ENCODE assay signal across 29 cellular contexts in the genomic region with DNA sequence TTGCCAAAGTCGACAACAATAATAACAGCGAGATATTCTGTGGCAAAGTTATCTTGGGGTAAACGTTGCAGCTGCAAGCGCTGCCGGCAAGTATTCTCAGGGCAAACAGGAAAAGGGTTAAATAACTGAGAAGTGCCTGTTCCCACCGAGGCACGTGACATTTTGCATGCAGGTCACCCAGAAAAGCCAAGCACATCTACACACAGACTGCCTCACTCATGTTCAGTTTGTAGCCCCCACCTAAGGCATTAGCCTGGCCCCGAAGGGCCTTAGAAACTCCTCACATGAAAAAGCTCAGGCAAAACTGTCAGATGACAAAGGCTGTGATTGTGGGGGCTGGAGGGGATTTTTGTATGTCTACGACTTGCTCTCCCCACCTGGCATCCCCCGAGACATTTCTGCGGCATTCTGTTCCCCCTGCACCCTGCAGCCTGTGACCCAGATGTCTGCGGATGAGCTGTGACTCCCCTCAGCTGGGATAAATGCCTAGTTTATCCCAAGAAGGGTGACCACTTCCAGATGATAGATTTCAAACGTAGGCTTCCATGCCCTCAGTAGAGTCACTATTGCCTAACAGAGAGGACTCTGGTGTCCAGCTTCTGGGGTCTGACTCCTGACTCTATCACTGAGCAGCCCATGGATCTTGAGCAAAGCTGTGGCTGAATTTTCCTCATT.
DNase-seq lines count a peak whose midpoint lies in the region; ATAC-seq, FAIRE-seq and TF ChIP-seq lines count a peak whose summit lies in the region.
"Had no signal": no experiment of that assay in that cellular context is flagged by ENCODE, and none has a peak within 500 bp of the region (broad histone marks: within the 10 kb centered on the region; RNA-seq: fewer than 3 reads in every experiment).

No MANE protein-coding gene starts in this region.

- BruUV-seq in endothelial cell of umbilical vein (replicated peaks; lab: Mats Ljungman, UMichigan), result no TSS peak

- no peak for FAIRE-seq in endothelial cell of umbilical vein (lab: Jason Lieb, UNC)
- FAIRE-seq in kidney (lab: Jason Lieb, UNC), result no peak
- FAIRE-seq: HTR-8/SVneo, small intestine had no signal

- intact Hi-C loops in activated CD8-positive, alpha-beta T cell treated with anti-CD3 and anti-CD28 coated beads for 36 hours (cut with micrococcal nuclease), result no loop called here
- intact Hi-C loops in endothelial cell of umbilical vein (cut with micrococcal nuclease) (no loop called here), kidney (cut with DNase I) (no loop called here)

- H3K4me2 ChIP-seq in Loucy (ENCODE audit: low read depth, low read length, poor library complexity, severe bottlenecking), result peak overlapping the region; percentile 35
- no peak overlapping the region for H3K4me2 ChIP-seq in endothelial cell of umbilical vein (ENCODE audit: insufficient read depth, low read length)
- H3K4me2 ChIP-seq: KMS-11 had no signal

- dilution Hi-C loops in endothelial cell of umbilical vein (cut with MboI; ENCODE audit: extremely low pct_ligation_motif_present, low sequenced_read_pairs), result no loop called here

- TF ChIP-seq CTCF in activated CD8-positive, alpha-beta T cell treated with anti-CD3 and anti-CD28 coated beads for 36 hours (IDR thresholded peaks at IDR 0.05), result no peak
- TF ChIP-seq CTCF in Loucy (conservative IDR thresholded peaks at IDR 0.05; ENCODE audit: low read length) (no peak), endothelial cell of umbilical vein (IDR thresholded peaks at IDR 0.05; ENCODE audit: extremely low read depth in 1 of 2, insufficient read depth in 1 of 2, low read depth in 1 of 2, low read length in 2 of 2) (no peak), kidney (IDR thresholded peaks at IDR 0.05; ENCODE audit: borderline replicate concordance, extremely low read depth, insufficient read depth) (no peak)

- no peak for TF ChIP-seq POLR2A in endothelial cell of umbilical vein (IDR thresholded peaks at IDR 0.05; ENCODE audit: low read depth, low read length)

- H4K20me1 ChIP-seq in Loucy (ENCODE audit: insufficient read depth, low read length, poor library complexity, severe bottlenecking) (no peaks in the 10 kb centered on the region), endothelial cell of umbilical vein (replicated peaks; ENCODE audit: control insufficient read depth, extremely low read depth, insufficient read depth, low read length) (no peaks in the 10 kb centered on the region)

- H3K4me1 Mint-ChIP-seq in activated CD8-positive, alpha-beta T cell treated with anti-CD3 and anti-CD28 coated beads for 36 hours (ENCODE audit: low read depth), result no peaks in the 10 kb centered on the region
- no peaks in the 10 kb centered on the region for H3K4me1 Mint-ChIP-seq in activated CD8-positive, alpha-beta T cell treated with anti-CD3 and anti-CD28 coated beads, Interleukin-2, amount 10 ng/mL, durations not matched to agents 7 days and 5 days (ENCODE audit: low read depth)

- no peaks in the 10 kb centered on the region for H3K9me2 ChIP-seq in Loucy (replicated peaks; ENCODE audit: low read depth, low read length)

- peak; percentile 1 for DNase-seq in activated CD8-positive, alpha-beta T cell treated with anti-CD3 and anti-CD28 coated beads for 36 hours
- no peak for DNase-seq in activated CD8-positive, alpha-beta T cell treated with anti-CD3 and anti-CD28 coated beads, Interleukin-2, amount 10 ng/mL, durations not matched to agents 7 days and 5 days
- DNase-seq in endothelial cell of umbilical vein (ENCODE audit: low read depth, low spot score) (peak; percentile 11), NCI-H1417 treated with DMSO at 0.1 percent for 48 hours (lab: John Stamatoyannopoulos, UW) (no peak), kidney (no peak)
- DNase-seq in NK-92 treated with Interleukin-12 subunit alpha and Interleukin-12 subunit beta, amount 100 ng/mL, for 24 hours (lab: John Stamatoyannopoulos, UW), result no peak
- DNase-seq: activated B cell treated with CpG ODN at 0.5 μM for 24 hours; activated CD4-positive, alpha-beta T cell treated with anti-CD3 and anti-CD28 coated beads, Interleukin-2, amount 50 U/mL, for 4 hours; activated effector memory CD4-positive, alpha-beta T cell treated with Interleukin-2 at 50 U/mL for 16 hours; cerebellar nuclear complex; DMS53; GDM1; heart right ventricle; HFFc6; left colon; mesenchymal stem cell; NCI-H1048; NCI-H187; NCI-H526 treated with DMSO at 0.1 percent for 48 hours; occipital lobe; small intestine; stimulated activated CD4-positive, alpha-beta T cell treated with anti-CD3 and anti-CD28 coated beads, Interleukin-2, amount 100 ng/mL, for 24 hours; T-helper 9 cell had no signal

- H3K4me1 ChIP-seq in Loucy (ENCODE audit: insufficient read depth, low read length, poor library complexity, severe bottlenecking) (peaks cover 21% of the 10 kb centered on the region), endothelial cell of umbilical vein (ENCODE audit: control insufficient read depth, extremely low read depth, insufficient read depth, low read length) (peaks cover 8% of the 10 kb centered on the region), thymus (ENCODE audit: control insufficient read depth, insufficient read depth, low read length) (peaks cover 28% of the 10 kb centered on the region), kidney (ENCODE audit: control insufficient read depth in 1 of 2, insufficient read depth in 1 of 2, low read depth in 1 of 2, low read length in 2 of 2) (no peaks in the 10 kb centered on the region)
- H3K4me1 ChIP-seq: heart right ventricle had no signal

- no peaks in the 10 kb centered on the region for H3K9me1 ChIP-seq in endothelial cell of umbilical vein (replicated peaks; ENCODE audit: control insufficient read depth, extremely low read depth, insufficient read depth, low read length)

- no peak overlapping the region for H3K27ac Mint-ChIP-seq in activated CD8-positive, alpha-beta T cell treated with anti-CD3 and anti-CD28 coated beads for 36 hours
- H3K27ac Mint-ChIP-seq in activated CD8-positive, alpha-beta T cell treated with anti-CD3 and anti-CD28 coated beads, Interleukin-2, amount 10 ng/mL, durations not matched to agents 7 days and 5 days, result no peak overlapping the region
- H3K27ac Mint-ChIP-seq: activated B cell treated with CpG ODN at 0.5 μM for 24 hours, HFFc6 had no signal

- H3K36me3 Mint-ChIP-seq in activated CD8-positive, alpha-beta T cell treated with anti-CD3 and anti-CD28 coated beads for 36 hours (ENCODE audit: low read depth), result no peaks in the 10 kb centered on the region
- no peaks in the 10 kb centered on the region for H3K36me3 Mint-ChIP-seq in activated CD8-positive, alpha-beta T cell treated with anti-CD3 and anti-CD28 coated beads, Interleukin-2, amount 10 ng/mL, durations not matched to agents 7 days and 5 days (ENCODE audit: low read depth)

- H3K9ac ChIP-seq in Loucy (ENCODE audit: low read depth, low read length, poor library complexity, severe bottlenecking) (no peak overlapping the region), endothelial cell of umbilical vein (replicated peaks; ENCODE audit: extremely low read depth, insufficient read depth, low read length) (no peak overlapping the region), kidney (ENCODE audit: low read length in 2 of 2) (no peak overlapping the region)
- H3K9ac ChIP-seq: KMS-11 had no signal

- peaks cover 4% of the 10 kb centered on the region for H3K9me3 Mint-ChIP-seq in activated CD8-positive, alpha-beta T cell treated with anti-CD3 and anti-CD28 coated beads for 36 hours
- H3K9me3 Mint-ChIP-seq in activated CD8-positive, alpha-beta T cell treated with anti-CD3 and anti-CD28 coated beads, Interleukin-2, amount 10 ng/mL, durations not matched to agents 7 days and 5 days (ENCODE audit: insufficient read depth), result no peaks in the 10 kb centered on the region
- H3K9me3 Mint-ChIP-seq: HFFc6 had no signal

- CTCF ChIA-PET in activated CD8-positive, alpha-beta T cell treated with anti-CD3 and anti-CD28 coated beads for 36 hours (lab: Charles Lee), result no interaction called here
- CTCF ChIA-PET in activated CD8-positive, alpha-beta T cell treated with anti-CD3 and anti-CD28 coated beads, Interleukin-2, amount 10 ng/mL, durations not matched to agents 7 days and 5 days (lab: Charles Lee), result no interaction called here
- CTCF ChIA-PET in endothelial cell of umbilical vein (lab: Charles Lee), result no interaction called here

- H3K9me3 ChIP-seq in Loucy (ENCODE audit: insufficient read depth, low read depth, low read length) (peaks cover 5% of the 10 kb centered on the region; the same call in 1 of the 2 replicates), endothelial cell of umbilical vein (replicated peaks; ENCODE audit: control insufficient read depth, insufficient read depth, low read length) (no peaks in the 10 kb centered on the region), thymus (ENCODE audit: control insufficient read depth) (no peaks in the 10 kb centered on the region), kidney (ENCODE audit: control insufficient read depth in 1 of 2, low read length in 2 of 2) (no peaks in the 10 kb centered on the region)

- H3K36me3 ChIP-seq in Loucy (ENCODE audit: insufficient read depth, low read length), result no peaks in the 10 kb centered on the region
- H3K36me3 ChIP-seq in endothelial cell of umbilical vein (ENCODE audit: control insufficient read depth in 2 of 2, extremely low read depth in 1 of 2, insufficient read depth in 2 of 2, low read length in 2 of 2), result no peaks in the 10 kb centered on the region
- no peaks in the 10 kb centered on the region for H3K36me3 ChIP-seq in thymus (ENCODE audit: control insufficient read depth, insufficient read depth)
- H3K36me3 ChIP-seq in kidney (ENCODE audit: control insufficient read depth in 1 of 2, insufficient read depth in 2 of 2, low read length in 2 of 2), result no peaks in the 10 kb centered on the region
- H3K36me3 ChIP-seq: heart right ventricle had no signal

- POLR2A ChIA-PET in activated CD8-positive, alpha-beta T cell treated with anti-CD3 and anti-CD28 coated beads for 36 hours (lab: Charles Lee), result no interaction called here
- POLR2A ChIA-PET in activated CD8-positive, alpha-beta T cell treated with anti-CD3 and anti-CD28 coated beads, Interleukin-2, amount 10 ng/mL, durations not matched to agents 7 days and 5 days (lab: Charles Lee), result no interaction called here
- POLR2A ChIA-PET in endothelial cell of umbilical vein (lab: Charles Lee), result no interaction called here

- peak overlapping the region; percentile 25 for H2AFZ ChIP-seq in Loucy (ENCODE audit: low read length)
- no peak overlapping the region for H2AFZ ChIP-seq in endothelial cell of umbilical vein (ENCODE audit: low read depth, low read length)

- peaks cover 10% of the 10 kb centered on the region for H3K27me3 Mint-ChIP-seq in activated CD8-positive, alpha-beta T cell treated with anti-CD3 and anti-CD28 coated beads for 36 hours
- H3K27me3 Mint-ChIP-seq in activated CD8-positive, alpha-beta T cell treated with anti-CD3 and anti-CD28 coated beads, Interleukin-2, amount 10 ng/mL, durations not matched to agents 7 days and 5 days (ENCODE audit: low read depth), result peaks cover 10% of the 10 kb centered on the region

- H3K79me2 ChIP-seq in Loucy (ENCODE audit: insufficient read depth, low read length) (no peaks in the 10 kb centered on the region), endothelial cell of umbilical vein (ENCODE audit: control insufficient read depth, insufficient read depth, low read length) (no peaks in the 10 kb centered on the region)

- H3K4me3 ChIP-seq in Loucy (ENCODE audit: low read length, poor library complexity, severe bottlenecking), result no peak overlapping the region
- no peak overlapping the region for H3K4me3 ChIP-seq in endothelial cell of umbilical vein (replicated peaks in 1 of 3; ENCODE audit: insufficient read depth in 1 of 3, low read depth in 1 of 3, low read length in 3 of 3)
- H3K4me3 ChIP-seq in thymus (ENCODE audit: low read length), result no peak overlapping the region
- H3K4me3 ChIP-seq in kidney (ENCODE audit: low read length in 2 of 2), result no peak overlapping the region
- H3K4me3 ChIP-seq: heart right ventricle had no signal

- no peak overlapping the region for H3K4me3 Mint-ChIP-seq in activated CD8-positive, alpha-beta T cell treated with anti-CD3 and anti-CD28 coated beads for 36 hours
- H3K4me3 Mint-ChIP-seq in activated CD8-positive, alpha-beta T cell treated with anti-CD3 and anti-CD28 coated beads, Interleukin-2, amount 10 ng/mL, durations not matched to agents 7 days and 5 days, result no peak overlapping the region
- H3K4me3 Mint-ChIP-seq: activated B cell treated with CpG ODN at 0.5 μM for 24 hours, HFFc6 had no signal

- H3K27ac ChIP-seq in endothelial cell of umbilical vein (ENCODE audit: insufficient read depth, low read depth, low read length), result no peak overlapping the region
- peak overlapping the region; percentile 55 for H3K27ac ChIP-seq in thymus (ENCODE audit: low read depth)
- H3K27ac ChIP-seq in kidney (ENCODE audit: low read depth in 2 of 2, low read length in 2 of 2), result no peak overlapping the region
- H3K27ac ChIP-seq: 22Rv1, epithelial cell of prostate, heart right ventricle, KMS-11 had no signal

- WGBS in thymus, result 21% methylated on average over 13 of the region's 13 CpGs

- H3K27me3 ChIP-seq in Loucy (ENCODE audit: insufficient read depth, low read length, poor library complexity, severe bottlenecking) (no peaks in the 10 kb centered on the region), endothelial cell of umbilical vein (ENCODE audit: control insufficient read depth in 2 of 2, insufficient read depth in 2 of 2, low read length in 2 of 2) (no peaks in the 10 kb centered on the region), thymus (ENCODE audit: control insufficient read depth, insufficient read depth) (no peaks in the 10 kb centered on the region)

- H3F3A ChIP-seq in Loucy (ENCODE audit: low read depth), result no peaks in the 10 kb centered on the region

- ATAC-seq in activated CD8-positive, alpha-beta T cell treated with anti-CD3 and anti-CD28 coated beads for 36 hours, result no peak
- no peak for ATAC-seq in activated CD8-positive, alpha-beta T cell treated with anti-CD3 and anti-CD28 coated beads, Interleukin-2, amount 10 ng/mL, durations not matched to agents 7 days and 5 days
- ATAC-seq: heart right ventricle, left colon had no signal

Comparison
In these comparisons a context has a peak if more than half of its experiments do, and no peak if none do; other contexts are left out.
1. DNase-seq: peak in activated CD8-positive, alpha-beta T cell treated with anti-CD3 and anti-CD28 coated beads for 36 hours (single experiment) and endothelial cell of umbilical vein (single experiment); none in activated CD8-positive, alpha-beta T cell treated with anti-CD3 and anti-CD28 coated beads, Interleukin-2, amount 10 ng/mL, durations not matched to agents 7 days and 5 days (single experiment), NCI-H1417 treated with DMSO at 0.1 percent for 48 hours (single experiment), NK-92 treated with Interleukin-12 subunit alpha and Interleukin-12 subunit beta, amount 100 ng/mL, for 24 hours (single experiment) and kidney (single experiment).